In genomic region chr15:89430530-89431341, GRCh38 we compare ENCODE assay signal across 1 cellular context.
TF ChIP-seq lines count a peak whose summit lies in the region.

No MANE protein-coding gene starts in this region.

TF ChIP-seq in WTC11, 78 proteins besides CTCF, POLR2A, EP300 and RAD21 (continued from another document):
- TF ChIP-seq AR (CRISPR knock-in tag; IDR thresholded peaks at IDR 0.05) (no peak), MLX (CRISPR knock-in tag; IDR thresholded peaks at IDR 0.05) (peak; percentile 85; the same call in 1 of the 2 replicates), ZSCAN18 (CRISPR knock-in tag; IDR thresholded peaks at IDR 0.05) (no peak)
